ENCODE assay signal across 8 cellular contexts in the genomic region with DNA sequence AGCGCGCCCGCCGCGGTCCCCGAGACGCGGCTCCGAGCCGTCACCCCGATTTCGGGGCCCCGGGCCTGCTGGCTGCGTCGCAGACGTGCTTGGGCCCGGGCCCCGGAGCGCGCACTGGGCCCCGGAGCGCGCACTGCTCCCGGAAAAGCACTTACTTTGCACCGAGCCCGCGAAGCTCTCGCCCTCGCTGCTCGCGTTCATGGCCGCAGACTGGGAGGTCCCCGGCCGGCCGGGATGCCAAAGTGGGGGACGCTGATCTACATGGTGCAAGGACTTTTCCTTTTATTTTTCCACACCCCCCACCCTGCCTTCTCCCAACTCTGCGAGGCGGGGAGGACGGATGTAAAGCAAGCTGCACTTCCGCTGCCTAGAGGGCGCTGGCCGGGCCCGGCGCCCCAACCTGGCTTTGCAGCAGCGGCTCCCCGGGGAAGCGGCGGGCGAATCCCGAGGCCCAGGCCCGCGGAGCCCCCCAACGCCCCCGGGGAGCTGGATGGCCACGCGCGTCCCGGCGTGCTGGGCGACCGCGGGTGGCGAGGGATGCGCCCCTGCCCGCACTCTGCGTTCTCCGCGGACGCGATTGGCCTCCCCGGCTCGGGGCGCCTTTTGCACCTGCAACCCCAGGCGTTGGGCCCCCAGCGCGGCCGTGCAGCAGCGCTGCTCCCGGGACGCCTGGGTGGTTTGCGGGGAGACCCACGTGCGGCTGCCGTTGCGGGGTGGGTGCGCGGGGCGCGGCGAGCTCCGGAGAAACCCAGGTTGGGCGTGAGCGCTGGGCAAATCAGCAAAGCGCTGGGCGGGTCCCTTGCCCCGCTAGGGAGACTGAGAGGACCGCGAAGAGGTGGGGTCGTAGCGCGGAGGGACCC. TPM values are rescaled to one million over a fixed set of nuclear protein-coding genes. Genes with fewer than 3 reads are reported as not detected.
DNase-seq lines count a peak whose midpoint lies in the region; ATAC-seq and TF ChIP-seq lines count a peak whose summit lies in the region.

Gene ZFP64 (minus strand): TSS at position 344 of the 860 bp plus-strand sequence. CDS start 143 bp downstream, at position 201.

- no peaks in the 10 kb centered on the region for H3K36me3 Mint-ChIP-seq in endothelial cell (ENCODE audit: low read depth, unreplicated experiment)

- peaks cover 2% of the 10 kb centered on the region for H3K27me3 Mint-ChIP-seq in endothelial cell (ENCODE audit: unreplicated experiment)

- TF ChIP-seq CTCF in endothelial cell (IDR thresholded peaks at IDR 0.05; ENCODE audit: unreplicated experiment) = peak; percentile 26

- peak within 1 kb of the TSS; percentile 97 for H3K4me3 Mint-ChIP-seq in endothelial cell (ENCODE audit: unreplicated experiment)

- peaks cover 7% of the 10 kb centered on the region for H3K4me1 Mint-ChIP-seq in endothelial cell (ENCODE audit: unreplicated experiment)

- H3K9me3 Mint-ChIP-seq in endothelial cell (ENCODE audit: unreplicated experiment) = no peaks in the 10 kb centered on the region

- ATAC-seq in GM19397 (IDR thresholded peaks at IDR 0.05; ENCODE audit: unreplicated experiment) (peak; percentile 80), HG03565 (IDR thresholded peaks at IDR 0.05; ENCODE audit: unreplicated experiment) (peak; percentile 55)

- DNase-seq in CMK (ENCODE audit: low read depth) = peak; percentile 39
- peak; percentile 69 for DNase-seq in NOMO-1 treated with DMSO at 0.1 percent for 48 hours (lab: John Stamatoyannopoulos, UW; ENCODE audit: unreplicated experiment)
- DNase-seq in activated CD8-positive, alpha-beta memory T cell treated with anti-CD3 and anti-CD28 coated beads, Interleukin-2, amount 50 U/mL, for 24 hours (ENCODE audit: extremely low read depth) = peak; percentile 20
- peak; percentile 63 for DNase-seq in endothelial cell (ENCODE audit: low spot score)
- DNase-seq in middle frontal gyrus (ENCODE audit: extremely low spot score, low spot score) = peak; percentile 77
- DNase-seq in stimulated activated CD8-positive, alpha-beta memory T cell treated with anti-CD3 and anti-CD28 coated beads, Interleukin-2, amount 100 ng/mL, for 1 hour (ENCODE audit: low read depth in 2 of 2) = peak; percentile 43

- H3K27ac Mint-ChIP-seq in endothelial cell (ENCODE audit: unreplicated experiment) = peak within 1 kb of the TSS; percentile 74

RNA-seq across cellular contexts. Expression of gene ZFP64, which starts in this region (rescaled TPM):
- total RNA-seq in endothelial cell (ENCODE audit: unreplicated experiment) = 26.3 TPM

Comparison
In these comparisons a context has a peak if more than half of its experiments do, and no peak if none do; other contexts are left out.
1. Peak in every context shown above with its lines: DNase-seq and ATAC-seq.
2. DNase-seq: peak in every context shown above with its lines; median percentile 77 in middle frontal gyrus; 69 in NOMO-1 treated with DMSO at 0.1 percent for 48 hours; 63 in endothelial cell; 43 in stimulated activated CD8-positive, alpha-beta memory T cell treated with anti-CD3 and anti-CD28 coated beads, Interleukin-2, amount 100 ng/mL, for 1 hour; 39 in CMK; 20 in activated CD8-positive, alpha-beta memory T cell treated with anti-CD3 and anti-CD28 coated beads, Interleukin-2, amount 50 U/mL, for 24 hours.